Comparison of ENCODE assay signal across 11 cellular contexts in genomic region chr3:184582998-184583344, GRCh38. TPM values are rescaled to one million over a fixed set of nuclear protein-coding genes. Genes with fewer than 3 reads are reported as not detected.
DNase-seq lines count a peak whose midpoint lies in the region; ATAC-seq, FAIRE-seq and TF ChIP-seq lines count a peak whose summit lies in the region.
"Had no signal": no experiment of that assay in that cellular context is flagged by ENCODE, and none has a peak within 500 bp of the region (broad histone marks: within the 10 kb centered on the region; RNA-seq: fewer than 3 reads in every experiment).

No MANE protein-coding gene starts in this region.

- H3K4me3 ChIP-seq in fibroblast of lung (replicated peaks in 1 of 4; ENCODE audit: control extremely low read depth in 1 of 4, insufficient read depth in 1 of 4, low read depth in 3 of 4, low read length in 4 of 4) = peak overlapping the region; percentile 10 to 58 (median 47)
- peak overlapping the region; percentile 40 to 64 (median 51) for H3K4me3 ChIP-seq in upper lobe of left lung
- no peak overlapping the region for H3K4me3 ChIP-seq in small intestine (ENCODE audit: low read depth in 1 of 2, low read length in 2 of 2)

- no peaks in the 10 kb centered on the region for H3K9me3 Mint-ChIP-seq in activated T-cell treated with anti-CD3 and anti-CD28 coated beads, Interleukin-2, amount 50 U/mL, for 72 hours
- H3K9me3 Mint-ChIP-seq in natural killer cell treated with Interleukin-12 subunit alpha and Interleukin-12 subunit beta and Interleukin-15 and Interleukin-18, amount 100 ng/mL, for 72 hours = no peaks in the 10 kb centered on the region

- no peak overlapping the region for H3K27ac Mint-ChIP-seq in activated T-cell treated with anti-CD3 and anti-CD28 coated beads, Interleukin-2, amount 50 U/mL, for 72 hours
- H3K27ac Mint-ChIP-seq in natural killer cell treated with Interleukin-12 subunit alpha and Interleukin-12 subunit beta and Interleukin-15 and Interleukin-18, amount 100 ng/mL, for 72 hours = no peak overlapping the region

- no peaks in the 10 kb centered on the region for H3K9me3 ChIP-seq in fibroblast of lung (ENCODE audit: control insufficient read depth, insufficient read depth, low read depth, low read length)
- H3K9me3 ChIP-seq in upper lobe of left lung = no peaks in the 10 kb centered on the region
- H3K9me3 ChIP-seq in small intestine (ENCODE audit: control insufficient read depth, low read depth) = no peaks in the 10 kb centered on the region

- H3K79me2 ChIP-seq in fibroblast of lung (ENCODE audit: control insufficient read depth, insufficient read depth, low read length) = no peaks in the 10 kb centered on the region

- no peak for ATAC-seq in activated T-cell treated with anti-CD3 and anti-CD28 coated beads, Interleukin-2, amount 50 U/mL, for 72 hours (replicated peaks in 1 of 2)
- no peak for ATAC-seq in natural killer cell treated with Interleukin-12 subunit alpha and Interleukin-12 subunit beta and Interleukin-15 and Interleukin-18, amount 100 ng/mL, for 72 hours
- ATAC-seq in upper lobe of left lung (ENCODE audit: low FRiP score in 2 of 2) (peak in 1 of 2 donors; percentile 2), GM21825 (IDR thresholded peaks at IDR 0.05; ENCODE audit: unreplicated experiment) (no peak)

- H3K27me3 ChIP-seq in fibroblast of lung (ENCODE audit: control insufficient read depth, insufficient read depth, low read length) (no peaks in the 10 kb centered on the region), upper lobe of left lung (peaks cover 0 to 7% (median 0%) of the 10 kb centered on the region in 4 donors), small intestine (ENCODE audit: control insufficient read depth in 2 of 2, insufficient read depth in 2 of 2, low read length in 2 of 2) (no peaks in the 10 kb centered on the region)

- H3K4me1 ChIP-seq in fibroblast of lung (ENCODE audit: control insufficient read depth, extremely low read depth, insufficient read depth, low read length) = peaks cover 8% of the 10 kb centered on the region
- peaks cover 14 to 29% (median 22%) of the 10 kb centered on the region in 4 donors for H3K4me1 ChIP-seq in upper lobe of left lung
- H3K4me1 ChIP-seq in small intestine (ENCODE audit: control insufficient read depth in 2 of 2, insufficient read depth in 1 of 2, low read depth in 1 of 2, low read length in 1 of 2) = peaks cover 0 to 2% of the 10 kb centered on the region in 2 donors

- DNase-seq in activated T-cell treated with anti-CD3 and anti-CD28 coated beads, Interleukin-2, amount 50 U/mL, for 72 hours = no peak
- DNase-seq in activated T-cell treated with anti-CD3 and anti-CD28 coated beads for 4 hours (no peak), fibroblast of lung (ENCODE audit: low read depth in 2 of 2) (no peak), upper lobe of left lung (no peak), small intestine (no peak), GM10248 (ENCODE audit: extremely low spot score) (no peak)
- DNase-seq in natural killer cell treated with Interleukin-12 subunit alpha and Interleukin-12 subunit beta and Interleukin-15 and Interleukin-18, amount 100 ng/mL, for 72 hours (ENCODE audit: low spot score) = no peak
- DNase-seq: activated gamma-delta T cell, AML-193 had no signal

- peak overlapping the region; percentile 61 for H3K27ac ChIP-seq in fibroblast of lung (ENCODE audit: insufficient read depth, low read length)
- peak overlapping the region; percentile 35 to 62 (median 42) for H3K27ac ChIP-seq in upper lobe of left lung
- peak overlapping the region in 1 of 2 donors; percentile 27 for H3K27ac ChIP-seq in small intestine (ENCODE audit: low read depth in 1 of 2, low read length in 1 of 2)

- peak overlapping the region; percentile 71 for H2AFZ ChIP-seq in fibroblast of lung (ENCODE audit: low read length)

- peak overlapping the region; percentile 41 to 67 for H3K4me3 Mint-ChIP-seq in activated T-cell treated with anti-CD3 and anti-CD28 coated beads, Interleukin-2, amount 50 U/mL, for 72 hours
- peak overlapping the region; percentile 39 for H3K4me3 Mint-ChIP-seq in natural killer cell treated with Interleukin-12 subunit alpha and Interleukin-12 subunit beta and Interleukin-15 and Interleukin-18, amount 100 ng/mL, for 72 hours

- H4K20me1 ChIP-seq in fibroblast of lung (ENCODE audit: control insufficient read depth, extremely low read depth, insufficient read depth, low read length) = no peaks in the 10 kb centered on the region

- 57 to 66% methylated on average over 10 to 12 of the region's 13 CpGs for WGBS in upper lobe of left lung, 2 donors
- WGBS in small intestine, 3 donors = 60 to 76% (median 76%) methylated on average over 13 of the region's 13 CpGs

- no peaks in the 10 kb centered on the region for H3K36me3 Mint-ChIP-seq in activated T-cell treated with anti-CD3 and anti-CD28 coated beads, Interleukin-2, amount 50 U/mL, for 72 hours (ENCODE audit: insufficient read depth in 2 of 2)
- H3K36me3 Mint-ChIP-seq in natural killer cell treated with Interleukin-12 subunit alpha and Interleukin-12 subunit beta and Interleukin-15 and Interleukin-18, amount 100 ng/mL, for 72 hours = no peaks in the 10 kb centered on the region

- TF ChIP-seq POLR2A in upper lobe of left lung (IDR thresholded peaks at IDR 0.05) = no peak

- peak overlapping the region; percentile 73 for H3K9ac ChIP-seq in fibroblast of lung (ENCODE audit: insufficient read depth, low read length)

- CTCF ChIA-PET in GM10248 (lab: Yijun Ruan, JAX) = no interaction called here

- peaks cover 30% of the 10 kb centered on the region for H3K27me3 Mint-ChIP-seq in activated T-cell treated with anti-CD3 and anti-CD28 coated beads, Interleukin-2, amount 50 U/mL, for 72 hours (ENCODE audit: low read depth)
- H3K27me3 Mint-ChIP-seq in natural killer cell treated with Interleukin-12 subunit alpha and Interleukin-12 subunit beta and Interleukin-15 and Interleukin-18, amount 100 ng/mL, for 72 hours = peaks cover 17 to 24% of the 10 kb centered on the region in 2 donors

- no peak for FAIRE-seq in small intestine (lab: Jason Lieb, UNC)

- POLR2A ChIA-PET in GM10248 (lab: Yijun Ruan, JAX) = no interaction called here

- no peak for TF ChIP-seq CTCF in fibroblast of lung (conservative IDR thresholded peaks at IDR 0.05 in 1 of 2, IDR thresholded peaks at IDR 0.05 in 1 of 2; ENCODE audit: low read depth in 1 of 2, low read length in 2 of 2)
- TF ChIP-seq CTCF in upper lobe of left lung (IDR thresholded peaks at IDR 0.05) = no peak
- TF ChIP-seq CTCF in GM10248 (IDR thresholded peaks at IDR 0.05; ENCODE audit: control extremely low read depth, extremely low read depth, low read depth, missing control alignments) = no peak

- no peak for TF ChIP-seq EP300 in upper lobe of left lung (IDR thresholded peaks at IDR 0.05)

- H3K4me2 ChIP-seq in fibroblast of lung (ENCODE audit: extremely low read depth, insufficient read depth, low read length) = peak overlapping the region; percentile 82

- peaks cover 11% of the 10 kb centered on the region for H3K4me1 Mint-ChIP-seq in activated T-cell treated with anti-CD3 and anti-CD28 coated beads, Interleukin-2, amount 50 U/mL, for 72 hours (ENCODE audit: low read depth)
- H3K4me1 Mint-ChIP-seq in natural killer cell treated with Interleukin-12 subunit alpha and Interleukin-12 subunit beta and Interleukin-15 and Interleukin-18, amount 100 ng/mL, for 72 hours (ENCODE audit: low read depth in 2 of 2) = peaks cover 0 to 7% of the 10 kb centered on the region in 2 donors

- peaks cover 2% of the 10 kb centered on the region for H3K36me3 ChIP-seq in fibroblast of lung (ENCODE audit: control insufficient read depth, insufficient read depth, low read length)
- peaks cover 0 to 17% (median 10%) of the 10 kb centered on the region in 4 donors for H3K36me3 ChIP-seq in upper lobe of left lung
- no peaks in the 10 kb centered on the region for H3K36me3 ChIP-seq in small intestine (ENCODE audit: control insufficient read depth in 2 of 2, insufficient read depth in 2 of 2, low read length in 2 of 2)

RNA-seq across cellular contexts. Expression of gene EPHB3, which starts 21.4 kb away (rescaled TPM):
- under 1 TPM; 0.12 to 0.50 TPM for total RNA-seq in activated T-cell treated with anti-CD3 and anti-CD28 coated beads, Interleukin-2, amount 50 U/mL, for 72 hours
- total RNA-seq in fibroblast of lung = 3.9 and 7.6 TPM in 2 replicates
- polyA plus RNA-seq in fibroblast of lung = 1.6 and 2.2 TPM in 2 replicates
- 4.0 and 5.1 TPM in 2 replicates for polyA plus RNA-seq in fibroblast of lung (2012)
- polyA minus RNA-seq in fibroblast of lung (ENCODE audit: low replicate concordance) = 21.6 and 24.8 TPM in 2 replicates
- total RNA-seq in natural killer cell treated with Interleukin-12 subunit alpha and Interleukin-12 subunit beta and Interleukin-15 and Interleukin-18, amount 100 ng/mL, for 72 hours = not detected
- total RNA-seq in upper lobe of left lung = 1 to 10 TPM; 3.1 to 10.0 (median 7.2) TPM
- 10 to 100 TPM in 1 of 3 donors, under 1 TPM in 2; 0.27 to 16.7 (median 0.67) TPM for polyA plus RNA-seq in small intestine
- total RNA-seq: pulmonary artery endothelial cell had no signal

Comparison
In these comparisons a context has a peak if more than half of its experiments do, and no peak if none do; other contexts are left out.
1. H3K4me3 ChIP-seq: peak in fibroblast of lung (4 of 4) and upper lobe of left lung (4 of 4); none in small intestine (0 of 2).